In genomic region chr17:75878174-75878998, GRCh38 we compare ENCODE assay signal across 8 cellular contexts. TPM values are rescaled to one million over a fixed set of nuclear protein-coding genes. Genes with fewer than 3 reads are reported as not detected.
DNase-seq lines count a peak whose midpoint lies in the region; ATAC-seq, FAIRE-seq and TF ChIP-seq lines count a peak whose summit lies in the region.

Gene TRIM47 (minus strand): TSS chr17:75878581. CDS start chr17:75878548, 33 bp downstream.

- peak; percentile 21 for TF ChIP-seq CTCF in AG09309 (IDR thresholded peaks at IDR 0.05; ENCODE audit: control insufficient read depth, insufficient read depth, low read depth, low read length, missing control alignments)
- no peak for TF ChIP-seq CTCF in OCI-LY3 (IDR thresholded peaks at IDR 0.05; ENCODE audit: low read depth, low read length)
- no peak for TF ChIP-seq CTCF in kidney (IDR thresholded peaks at IDR 0.05; ENCODE audit: borderline replicate concordance, extremely low read depth, insufficient read depth)

- H3K9me3 ChIP-seq in OCI-LY3 (ENCODE audit: insufficient read depth, low read length) (no peaks in the 10 kb centered on the region), kidney (ENCODE audit: control insufficient read depth in 1 of 2, low read length in 2 of 2) (no peaks in the 10 kb centered on the region)

- H3K27ac ChIP-seq in OCI-LY3 (ENCODE audit: low read length) = peak within 1 kb of the TSS; percentile 67
- H3K27ac ChIP-seq in caudate nucleus (ENCODE audit: low read depth, low read length) = peak within 1 kb of the TSS; percentile 94
- H3K27ac ChIP-seq in kidney (ENCODE audit: low read depth in 2 of 2, low read length in 2 of 2) = peak within 1 kb of the TSS; percentile 95 to 96
- H3K27ac ChIP-seq in skin epidermis = peak within 1 kb of the TSS; percentile 73 to 99 (median 94)

- peak within 1 kb of the TSS; percentile 84 for H2AFZ ChIP-seq in OCI-LY3 (ENCODE audit: low read depth, low read length)

- peaks cover 16% of the 10 kb centered on the region for H3K27me3 ChIP-seq in OCI-LY3 (ENCODE audit: low read depth, low read length)

- DNase-seq in AG09309 (ENCODE audit: low read depth) = no peak
- DNase-seq in caudate nucleus (lab: John Stamatoyannopoulos, UW) = peak in 45 of 61 donors; percentile 20 to 75 (median 42)
- DNase-seq in kidney = peak; percentile 92

- no peaks in the 10 kb centered on the region for H3K36me3 ChIP-seq in OCI-LY3 (replicated peaks; ENCODE audit: low read depth, low read length)
- peaks cover 0 to 7% of the 10 kb centered on the region in 2 donors for H3K36me3 ChIP-seq in kidney (ENCODE audit: control insufficient read depth in 1 of 2, insufficient read depth in 2 of 2, low read length in 2 of 2)

- no peaks in the 10 kb centered on the region for H3K79me2 ChIP-seq in OCI-LY3 (ENCODE audit: low read length)

- H3K4me3 ChIP-seq in AG09309 (ENCODE audit: control insufficient read depth, low read depth, low read length) (peak within 1 kb of the TSS; percentile 52), OCI-LY3 (ENCODE audit: low read length) (peak within 1 kb of the TSS; percentile 92), kidney (ENCODE audit: low read length in 2 of 2) (peak within 1 kb of the TSS; percentile 66 to 72), skin epidermis (peak within 1 kb of the TSS; percentile 52 to 82 (median 69))

- H4K20me1 ChIP-seq in OCI-LY3 (ENCODE audit: insufficient read depth, low read length) = no peaks in the 10 kb centered on the region

- FAIRE-seq in kidney (lab: Jason Lieb, UNC) = no peak

- H3K9ac ChIP-seq in OCI-LY3 (ENCODE audit: low read length) (peak within 1 kb of the TSS; percentile 87), kidney (ENCODE audit: low read length in 2 of 2) (peak within 1 kb of the TSS; percentile 74 to 83)

- H3K4me1 ChIP-seq in OCI-LY3 (ENCODE audit: low read length) = peaks cover 20% of the 10 kb centered on the region
- peaks cover 17 to 26% of the 10 kb centered on the region in 2 donors for H3K4me1 ChIP-seq in kidney (ENCODE audit: control insufficient read depth in 1 of 2, insufficient read depth in 1 of 2, low read depth in 1 of 2, low read length in 2 of 2)

- H3K4me2 ChIP-seq in OCI-LY3 (ENCODE audit: low read length) = peak within 1 kb of the TSS; percentile 88

- intact Hi-C loops in kidney (cut with DNase I) = no loop called here

- ATAC-seq in GM19043 (IDR thresholded peaks at IDR 0.05; ENCODE audit: low read depth, unreplicated experiment) (peak; percentile 12), GM21723 (IDR thresholded peaks at IDR 0.05; ENCODE audit: unreplicated experiment) (no peak), HG02623 (IDR thresholded peaks at IDR 0.05; ENCODE audit: unreplicated experiment) (no peak)

RNA-seq across cellular contexts. Expression of gene TRIM47, which starts in this region (rescaled TPM):
- 118 TPM for total RNA-seq in kidney
- 95.0 TPM for polyA plus RNA-seq in kidney (ENCODE audit: insufficient read depth, low read depth, low replicate concordance)
